10 cellular contexts compared by ENCODE assay signal in the genomic region with DNA sequence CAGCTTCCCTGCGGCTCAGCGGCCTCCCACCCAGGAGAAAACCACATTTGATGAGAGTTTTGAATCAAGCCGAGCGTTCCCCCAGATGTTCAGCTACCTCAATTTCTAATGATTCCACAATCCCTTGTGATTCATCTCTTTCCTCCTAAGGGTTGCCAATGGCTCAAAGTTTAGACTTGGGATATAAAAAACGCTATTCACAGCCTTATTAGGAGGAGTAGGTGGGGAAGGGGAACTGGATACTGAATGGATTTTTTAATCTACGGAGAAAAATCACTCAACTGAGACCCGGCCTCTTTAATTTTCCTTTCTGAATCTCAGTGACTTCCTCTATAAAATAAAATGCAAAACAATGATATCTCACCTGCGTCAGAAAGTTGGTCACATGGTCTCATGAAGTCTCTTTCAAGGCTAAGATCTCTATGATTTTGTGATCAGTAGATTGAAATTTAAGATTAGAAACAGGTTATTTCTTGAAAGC.
A peak's percentile ranks its signal among the peaks of the same experiment; 100 is the strongest.
DNase-seq lines count a peak whose midpoint lies in the region; ATAC-seq, FAIRE-seq and TF ChIP-seq lines count a peak whose summit lies in the region.
"Had no signal": no experiment of that assay in that cellular context is flagged by ENCODE, and none has a peak within 500 bp of the region (broad histone marks: within the 10 kb centered on the region; RNA-seq: fewer than 3 reads in every experiment).

No MANE protein-coding gene starts in this region.

- no peak overlapping the region for H3K4me3 Mint-ChIP-seq in activated CD8-positive, alpha-beta memory T cell treated with anti-CD3 and anti-CD28 coated beads, Interleukin-2, amount 10 ng/mL, durations not matched to agents 7 days and 5 days
- peak overlapping the region; percentile 66 for H3K4me3 Mint-ChIP-seq in type B pancreatic cell

- CTCF ChIA-PET in activated CD8-positive, alpha-beta memory T cell treated with anti-CD3 and anti-CD28 coated beads, Interleukin-2, amount 10 ng/mL, durations not matched to agents 7 days and 5 days (lab: Charles Lee): interaction anchor here (1.1 kb wide), 1 partner anchor 365 kb away, joined by 3 read pairs; no protein-coding TSS in a partner anchor

- H3K9me3 ChIP-seq in colonic mucosa (no peaks in the 10 kb centered on the region), small intestine (ENCODE audit: control insufficient read depth, low read depth) (no peaks in the 10 kb centered on the region)
- H3K9me3 ChIP-seq in effector memory CD4-positive, alpha-beta T cell (ENCODE audit: control insufficient read depth, low read length): no peaks in the 10 kb centered on the region

- intact Hi-C loops in colonic mucosa (cut with DNase I): no loop called here

- 20 to 33% (median 26%) methylated on average over 8 of the region's 8 CpGs for WGBS in small intestine, 3 donors

- H3K4me3 ChIP-seq in colonic mucosa (peak overlapping the region; percentile 33), small intestine (ENCODE audit: low read depth in 1 of 2, low read length in 2 of 2) (peak overlapping the region in 1 of 2 donors; percentile 1)
- H3K4me3 ChIP-seq in effector memory CD4-positive, alpha-beta T cell (ENCODE audit: insufficient read depth, low read depth, low read length, poor library complexity, severe bottlenecking): no peak overlapping the region

- ATAC-seq in activated CD8-positive, alpha-beta memory T cell treated with anti-CD3 and anti-CD28 coated beads, Interleukin-2, amount 10 ng/mL, durations not matched to agents 7 days and 5 days: no peak

- no peaks in the 10 kb centered on the region for H3K27me3 ChIP-seq in colonic mucosa
- peaks cover 0 to 4% of the 10 kb centered on the region in 2 donors for H3K27me3 ChIP-seq in small intestine (ENCODE audit: control insufficient read depth in 2 of 2, insufficient read depth in 2 of 2, low read length in 2 of 2)
- no peaks in the 10 kb centered on the region for H3K27me3 ChIP-seq in effector memory CD4-positive, alpha-beta T cell (replicated peaks; ENCODE audit: control insufficient read depth, insufficient read depth, low read length, poor library complexity, severe bottlenecking)

- peaks cover 43% of the 10 kb centered on the region for H3K27me3 Mint-ChIP-seq in activated CD8-positive, alpha-beta memory T cell treated with anti-CD3 and anti-CD28 coated beads, Interleukin-2, amount 10 ng/mL, durations not matched to agents 7 days and 5 days
- peaks cover 67% of the 10 kb centered on the region for H3K27me3 Mint-ChIP-seq in type B pancreatic cell

- H3K27ac Mint-ChIP-seq in activated CD8-positive, alpha-beta memory T cell treated with anti-CD3 and anti-CD28 coated beads, Interleukin-2, amount 10 ng/mL, durations not matched to agents 7 days and 5 days: peak overlapping the region; percentile 25
- H3K27ac Mint-ChIP-seq in type B pancreatic cell: no peak overlapping the region
- H3K27ac Mint-ChIP-seq: CD4-positive, CD25-positive, alpha-beta regulatory T cell had no signal

- H3K36me3 ChIP-seq in colonic mucosa: no peaks in the 10 kb centered on the region
- no peaks in the 10 kb centered on the region for H3K36me3 ChIP-seq in small intestine (ENCODE audit: control insufficient read depth in 2 of 2, insufficient read depth in 2 of 2, low read length in 2 of 2)
- H3K36me3 ChIP-seq in effector memory CD4-positive, alpha-beta T cell (ENCODE audit: control insufficient read depth, insufficient read depth, low read length): no peaks in the 10 kb centered on the region

- H3K27ac ChIP-seq in colonic mucosa: peak overlapping the region; percentile 15
- peak overlapping the region in 1 of 2 donors; percentile 79 for H3K27ac ChIP-seq in small intestine (ENCODE audit: low read depth in 1 of 2, low read length in 1 of 2)
- no peak overlapping the region for H3K27ac ChIP-seq in effector memory CD4-positive, alpha-beta T cell (ENCODE audit: insufficient read depth, low read length, poor library complexity, severe bottlenecking)

- H3K4me1 Mint-ChIP-seq in activated CD8-positive, alpha-beta memory T cell treated with anti-CD3 and anti-CD28 coated beads, Interleukin-2, amount 10 ng/mL, durations not matched to agents 7 days and 5 days: peaks cover 4% of the 10 kb centered on the region
- peaks cover 21% of the 10 kb centered on the region for H3K4me1 Mint-ChIP-seq in type B pancreatic cell (ENCODE audit: unreplicated experiment)

- TF ChIP-seq CTCF in colonic mucosa (IDR thresholded peaks at IDR 0.05) (no peak), type B pancreatic cell (conservative IDR thresholded peaks at IDR 0.05) (no peak)

- peaks cover 2% of the 10 kb centered on the region for H3K36me3 Mint-ChIP-seq in activated CD8-positive, alpha-beta memory T cell treated with anti-CD3 and anti-CD28 coated beads, Interleukin-2, amount 10 ng/mL, durations not matched to agents 7 days and 5 days
- no peaks in the 10 kb centered on the region for H3K36me3 Mint-ChIP-seq in type B pancreatic cell

- H3K9me3 Mint-ChIP-seq in activated CD8-positive, alpha-beta memory T cell treated with anti-CD3 and anti-CD28 coated beads, Interleukin-2, amount 10 ng/mL, durations not matched to agents 7 days and 5 days (ENCODE audit: low read depth): no peaks in the 10 kb centered on the region
- H3K9me3 Mint-ChIP-seq in type B pancreatic cell: no peaks in the 10 kb centered on the region

- H3K4me1 ChIP-seq in colonic mucosa (no peaks in the 10 kb centered on the region), small intestine (ENCODE audit: control insufficient read depth in 2 of 2, insufficient read depth in 1 of 2, low read depth in 1 of 2, low read length in 1 of 2) (no peaks in the 10 kb centered on the region)
- H3K4me1 ChIP-seq in effector memory CD4-positive, alpha-beta T cell (ENCODE audit: control insufficient read depth, insufficient read depth, low read length, poor library complexity, severe bottlenecking): no peaks in the 10 kb centered on the region

- FAIRE-seq in small intestine (lab: Jason Lieb, UNC): no peak

- peak overlapping the region in 1 of 2 donors; percentile 61 for H3K9ac ChIP-seq in colonic mucosa (ENCODE audit: low read depth in 2 of 2, low read length in 2 of 2)

- DNase-seq in activated CD8-positive, alpha-beta memory T cell treated with anti-CD3 and anti-CD28 coated beads, Interleukin-2, amount 10 ng/mL, durations not matched to agents 7 days and 5 days: no peak
- DNase-seq in activated CD8-positive, alpha-beta memory T cell treated with anti-CD3 and anti-CD28 coated beads for 24 hours: no peak
- no peak for DNase-seq in colonic mucosa
- peak; percentile 45 for DNase-seq in medulla oblongata (ENCODE audit: extremely low spot score)
- no peak for DNase-seq in type B pancreatic cell (ENCODE audit: extremely low spot score, unreplicated experiment)
- no peak for DNase-seq in NCI-H1930 (lab: John Stamatoyannopoulos, UW)
- no peak for DNase-seq in small intestine
- DNase-seq in effector memory CD4-positive, alpha-beta T cell: no peak
- DNase-seq: activated CD4-positive, alpha-beta T cell treated with anti-CD3 and anti-CD28 coated beads for 4 hours; CD4-positive, CD25-positive, alpha-beta regulatory T cell had no signal
